ENCODE assay signal across 1 cellular context in genomic region chr4:74394476-74395136, GRCh38.
TF ChIP-seq lines count a peak whose summit lies in the region.

No MANE protein-coding gene starts in this region.

TF ChIP-seq in K562, 482 proteins besides CTCF, POLR2A, EP300 and RAD21 (continues in another document):
- no peak for TF ChIP-seq ZNF311 (CRISPR knock-in tag; IDR thresholded peaks at IDR 0.05)
- peak; percentile 27 for TF ChIP-seq FOS (IDR thresholded peaks at IDR 0.05; ENCODE audit: extremely low read depth, insufficient read length)
- peak; percentile 77; the same call in 1 of the 2 replicates for TF ChIP-seq CEBPG (CRISPR knock-in tag; IDR thresholded peaks at IDR 0.05)
- TF ChIP-seq CEBPG (tag; conservative IDR thresholded peaks at IDR 0.05 in 1 of 2, IDR thresholded peaks at IDR 0.05 in 1 of 2), result peak in 1 of 2 experiments; percentile 52; a peak in 2 of 4 replicates
- TF ChIP-seq KDM4B (IDR thresholded peaks at IDR 0.05; ENCODE audit: borderline replicate concordance in 2 of 2, low read depth in 1 of 2), result no peak
- TF ChIP-seq ZNF124 (CRISPR knock-in tag; IDR thresholded peaks at IDR 0.05), result no peak
- peak; percentile 97 for TF ChIP-seq FOSL1 (tag; conservative IDR thresholded peaks at IDR 0.05)
- TF ChIP-seq HOMEZ (CRISPR knock-in tag; IDR thresholded peaks at IDR 0.05), result no peak
- no peak for TF ChIP-seq DDX20 (tag; IDR thresholded peaks at IDR 0.05; ENCODE audit: low read depth)
- no peak for TF ChIP-seq HCFC1 (IDR thresholded peaks at IDR 0.05; ENCODE audit: low read depth, low read length)
- no peak for TF ChIP-seq SIX5 (IDR thresholded peaks at IDR 0.05; ENCODE audit: borderline replicate concordance in 1 of 2, insufficient read depth in 1 of 2, low read depth in 1 of 2, low read length in 2 of 2)
- TF ChIP-seq ZNF639 (CRISPR knock-in tag; conservative IDR thresholded peaks at IDR 0.05 in 1 of 2, IDR thresholded peaks at IDR 0.05 in 1 of 2), result no peak
- TF ChIP-seq DMBX1 (CRISPR knock-in tag; IDR thresholded peaks at IDR 0.05; ENCODE audit: borderline replicate concordance), result no peak; the same call in 1 of the 2 replicates
- no peak for TF ChIP-seq ZNF778 (CRISPR knock-in tag; IDR thresholded peaks at IDR 0.05)
- no peak for TF ChIP-seq MBD1 (CRISPR knock-in tag; IDR thresholded peaks at IDR 0.05)
- no peak for TF ChIP-seq ZNF146 (CRISPR knock-in tag; IDR thresholded peaks at IDR 0.05; ENCODE audit: unreplicated experiment)
- TF ChIP-seq, protein P1, sequence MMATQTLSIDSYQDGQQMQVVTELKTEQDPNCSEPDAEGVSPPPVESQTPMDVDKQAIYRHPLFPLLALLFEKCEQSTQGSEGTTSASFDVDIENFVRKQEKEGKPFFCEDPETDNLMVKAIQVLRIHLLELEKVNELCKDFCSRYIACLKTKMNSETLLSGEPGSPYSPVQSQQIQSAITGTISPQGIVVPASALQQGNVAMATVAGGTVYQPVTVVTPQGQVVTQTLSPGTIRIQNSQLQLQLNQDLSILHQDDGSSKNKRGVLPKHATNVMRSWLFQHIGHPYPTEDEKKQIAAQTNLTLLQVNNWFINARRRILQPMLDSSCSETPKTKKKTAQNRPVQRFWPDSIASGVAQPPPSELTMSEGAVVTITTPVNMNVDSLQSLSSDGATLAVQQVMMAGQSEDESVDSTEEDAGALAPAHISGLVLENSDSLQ (IDR thresholded peaks at IDR 0.05), result peak; percentile 89
- TF ChIP-seq, protein P2, sequence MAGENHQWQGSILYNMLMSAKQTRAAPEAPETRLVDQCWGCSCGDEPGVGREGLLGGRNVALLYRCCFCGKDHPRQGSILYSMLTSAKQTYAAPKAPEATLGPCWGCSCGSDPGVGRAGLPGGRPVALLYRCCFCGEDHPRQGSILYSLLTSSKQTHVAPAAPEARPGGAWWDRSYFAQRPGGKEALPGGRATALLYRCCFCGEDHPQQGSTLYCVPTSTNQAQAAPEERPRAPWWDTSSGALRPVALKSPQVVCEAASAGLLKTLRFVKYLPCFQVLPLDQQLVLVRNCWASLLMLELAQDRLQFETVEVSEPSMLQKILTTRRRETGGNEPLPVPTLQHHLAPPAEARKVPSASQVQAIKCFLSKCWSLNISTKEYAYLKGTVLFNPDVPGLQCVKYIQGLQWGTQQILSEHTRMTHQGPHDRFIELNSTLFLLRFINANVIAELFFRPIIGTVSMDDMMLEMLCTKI (IDR thresholded peaks at IDR 0.05; ENCODE audit: partially characterized antibody), result no peak
- no peak for TF ChIP-seq ZNF77 (CRISPR knock-in tag; IDR thresholded peaks at IDR 0.05)
- TF ChIP-seq, protein P3, sequence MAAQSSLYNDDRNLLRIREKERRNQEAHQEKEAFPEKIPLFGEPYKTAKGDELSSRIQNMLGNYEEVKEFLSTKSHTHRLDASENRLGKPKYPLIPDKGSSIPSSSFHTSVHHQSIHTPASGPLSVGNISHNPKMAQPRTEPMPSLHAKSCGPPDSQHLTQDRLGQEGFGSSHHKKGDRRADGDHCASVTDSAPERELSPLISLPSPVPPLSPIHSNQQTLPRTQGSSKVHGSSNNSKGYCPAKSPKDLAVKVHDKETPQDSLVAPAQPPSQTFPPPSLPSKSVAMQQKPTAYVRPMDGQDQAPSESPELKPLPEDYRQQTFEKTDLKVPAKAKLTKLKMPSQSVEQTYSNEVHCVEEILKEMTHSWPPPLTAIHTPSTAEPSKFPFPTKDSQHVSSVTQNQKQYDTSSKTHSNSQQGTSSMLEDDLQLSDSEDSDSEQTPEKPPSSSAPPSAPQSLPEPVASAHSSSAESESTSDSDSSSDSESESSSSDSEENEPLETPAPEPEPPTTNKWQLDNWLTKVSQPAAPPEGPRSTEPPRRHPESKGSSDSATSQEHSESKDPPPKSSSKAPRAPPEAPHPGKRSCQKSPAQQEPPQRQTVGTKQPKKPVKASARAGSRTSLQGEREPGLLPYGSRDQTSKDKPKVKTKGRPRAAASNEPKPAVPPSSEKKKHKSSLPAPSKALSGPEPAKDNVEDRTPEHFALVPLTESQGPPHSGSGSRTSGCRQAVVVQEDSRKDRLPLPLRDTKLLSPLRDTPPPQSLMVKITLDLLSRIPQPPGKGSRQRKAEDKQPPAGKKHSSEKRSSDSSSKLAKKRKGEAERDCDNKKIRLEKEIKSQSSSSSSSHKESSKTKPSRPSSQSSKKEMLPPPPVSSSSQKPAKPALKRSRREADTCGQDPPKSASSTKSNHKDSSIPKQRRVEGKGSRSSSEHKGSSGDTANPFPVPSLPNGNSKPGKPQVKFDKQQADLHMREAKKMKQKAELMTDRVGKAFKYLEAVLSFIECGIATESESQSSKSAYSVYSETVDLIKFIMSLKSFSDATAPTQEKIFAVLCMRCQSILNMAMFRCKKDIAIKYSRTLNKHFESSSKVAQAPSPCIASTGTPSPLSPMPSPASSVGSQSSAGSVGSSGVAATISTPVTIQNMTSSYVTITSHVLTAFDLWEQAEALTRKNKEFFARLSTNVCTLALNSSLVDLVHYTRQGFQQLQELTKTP (IDR thresholded peaks at IDR 0.05; ENCODE audit: low read depth in 1 of 2, partially characterized antibody in 2 of 2), result peak in 1 of 2 experiments; percentile 39
- no peak for TF ChIP-seq RBFOX2 (IDR thresholded peaks at IDR 0.05; ENCODE audit: low read depth, low read length)
- no peak for TF ChIP-seq SMARCA5 (IDR thresholded peaks at IDR 0.05)
- no peak for TF ChIP-seq ZZZ3 (IDR thresholded peaks at IDR 0.05)
- no peak for TF ChIP-seq SP1 (CRISPR knock-in tag; IDR thresholded peaks at IDR 0.05)
- TF ChIP-seq TAF7 (tag; IDR thresholded peaks at IDR 0.05), result no peak
- TF ChIP-seq ZNF407 (IDR thresholded peaks at IDR 0.05; ENCODE audit: low read depth), result no peak
- no peak for TF ChIP-seq ZNF316 (IDR thresholded peaks at IDR 0.05)
- TF ChIP-seq ZBTB43 (CRISPR knock-in tag; IDR thresholded peaks at IDR 0.05), result no peak
- peak; percentile 41; the same call in 1 of the 2 replicates for TF ChIP-seq GATAD2B (IDR thresholded peaks at IDR 0.05; ENCODE audit: borderline replicate concordance)
- TF ChIP-seq MAZ (CRISPR knock-in tag; conservative IDR thresholded peaks at IDR 0.05 in 1 of 2, IDR thresholded peaks at IDR 0.05 in 1 of 2), result peak in 1 of 2 experiments; percentile 47; a peak in 1 of 4 replicates
- TF ChIP-seq, protein P4, sequence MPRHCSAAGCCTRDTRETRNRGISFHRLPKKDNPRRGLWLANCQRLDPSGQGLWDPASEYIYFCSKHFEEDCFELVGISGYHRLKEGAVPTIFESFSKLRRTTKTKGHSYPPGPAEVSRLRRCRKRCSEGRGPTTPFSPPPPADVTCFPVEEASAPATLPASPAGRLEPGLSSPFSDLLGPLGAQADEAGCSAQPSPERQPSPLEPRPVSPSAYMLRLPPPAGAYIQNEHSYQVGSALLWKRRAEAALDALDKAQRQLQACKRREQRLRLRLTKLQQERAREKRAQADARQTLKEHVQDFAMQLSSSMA (CRISPR knock-in tag; IDR thresholded peaks at IDR 0.05), result no peak
- no peak for TF ChIP-seq MEF2A (IDR thresholded peaks at IDR 0.05; ENCODE audit: control insufficient read depth, low read depth, low read length)
- TF ChIP-seq BRD4 (IDR thresholded peaks at IDR 0.05), result no peak
- TF ChIP-seq POLR2H (tag; IDR thresholded peaks at IDR 0.05; ENCODE audit: low read depth), result peak; percentile 44; the same call in 1 of the 2 replicates
- TF ChIP-seq LEF1 (IDR thresholded peaks at IDR 0.05), result peak; percentile 50; the same call in 1 of the 2 replicates
- TF ChIP-seq POLR2B (IDR thresholded peaks at IDR 0.05; ENCODE audit: low read depth, partially characterized antibody), result no peak
- TF ChIP-seq ARHGAP35 (IDR thresholded peaks at IDR 0.05; ENCODE audit: partially characterized antibody), result no peak
- no peak for TF ChIP-seq ILF3 (IDR thresholded peaks at IDR 0.05; ENCODE audit: borderline replicate concordance)
- TF ChIP-seq FOXA3 (CRISPR knock-in tag; conservative IDR thresholded peaks at IDR 0.05 in 1 of 2, IDR thresholded peaks at IDR 0.05 in 1 of 2), result no peak; a peak in 1 of 4 replicates
- TF ChIP-seq CXXC5 (CRISPR knock-in tag; IDR thresholded peaks at IDR 0.05), result peak; percentile 43; the same call in 1 of the 2 replicates
- TF ChIP-seq HDAC6 (IDR thresholded peaks at IDR 0.05; ENCODE audit: low read depth, low read length), result no peak
- no peak for TF ChIP-seq HNRNPUL1 (IDR thresholded peaks at IDR 0.05; ENCODE audit: low read length)
